15 cellular contexts compared by ENCODE assay signal in the genomic region with DNA sequence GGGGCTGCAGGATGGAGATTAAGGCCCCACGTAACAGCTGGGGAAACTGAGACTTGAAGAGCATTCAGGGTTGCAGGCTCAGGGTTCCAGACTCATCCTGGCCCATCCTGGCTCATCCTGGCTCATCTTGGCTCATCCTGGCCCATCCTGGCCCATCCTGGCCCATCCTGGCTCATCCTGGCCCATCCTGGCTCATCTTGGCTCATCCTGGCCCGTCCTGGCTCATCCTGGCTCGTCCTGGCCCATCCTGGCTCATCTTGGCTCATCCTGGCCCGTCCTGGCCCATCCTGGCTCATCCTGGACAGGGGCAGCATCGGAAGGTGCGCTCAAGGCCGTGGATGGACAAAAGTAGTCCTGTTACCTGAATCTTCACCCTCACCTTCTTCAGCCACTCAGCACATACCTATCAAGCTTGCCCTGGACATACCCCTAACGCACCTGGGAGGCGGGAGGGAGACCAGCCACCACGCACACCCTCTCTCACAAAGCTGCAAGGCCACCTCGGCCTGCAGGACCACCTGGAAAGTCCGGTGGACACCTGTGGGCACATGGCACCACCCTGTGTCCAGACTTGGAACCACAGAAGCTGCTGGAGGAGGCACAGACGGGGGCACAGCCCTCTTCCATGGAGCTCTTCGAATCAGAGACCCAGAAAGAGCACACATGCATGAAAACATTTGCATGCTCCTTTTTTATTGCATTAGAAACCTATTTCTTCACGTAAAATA. TPM values are rescaled to one million over a fixed set of nuclear protein-coding genes. Genes with fewer than 3 reads are reported as not detected.
A peak's percentile ranks its signal among the peaks of the same experiment; 100 is the strongest.
DNase-seq lines count a peak whose midpoint lies in the region; TF ChIP-seq lines count a peak whose summit lies in the region.
"Had no signal": no experiment of that assay in that cellular context is flagged by ENCODE, and none has a peak within 500 bp of the region (broad histone marks: within the 10 kb centered on the region; RNA-seq: fewer than 3 reads in every experiment).

No MANE protein-coding gene starts in this region.

- no peak overlapping the region for H3K4me3 ChIP-seq in brain microvascular endothelial cell (ENCODE audit: low read depth, low read length)

- H3K36me3 Mint-ChIP-seq in osteocyte (ENCODE audit: unreplicated experiment) (peaks cover 6% of the 10 kb centered on the region), endothelial cell (ENCODE audit: low read depth, unreplicated experiment) (peaks cover 6% of the 10 kb centered on the region)

- H3K27ac Mint-ChIP-seq in osteocyte (ENCODE audit: unreplicated experiment) (no peak overlapping the region), endothelial cell (ENCODE audit: unreplicated experiment) (no peak overlapping the region)
- H3K27ac Mint-ChIP-seq: activated CD4-positive, alpha-beta T cell treated with anti-CD3 and anti-CD28 coated beads, Interleukin-2, amount 10 ng/mL, durations not matched to agents 24 days and 14 days; activated T-helper 2 cell treated with anti-CD3 and anti-CD28 coated beads, Interferon-gamma antibody, Interleukin-2, Interleukin-4, amounts not matched to agents 10 μg/mL and 5 μg/mL and 100 μg/mL, durations not matched to agents 14 hours and 24 hours and 36 hours had no signal

- no peak overlapping the region for H3K4me3 Mint-ChIP-seq in osteocyte (ENCODE audit: unreplicated experiment)
- no peak overlapping the region for H3K4me3 Mint-ChIP-seq in endothelial cell (ENCODE audit: unreplicated experiment)
- H3K4me3 Mint-ChIP-seq: activated CD4-positive, alpha-beta T cell treated with anti-CD3 and anti-CD28 coated beads, Interleukin-2, amount 10 ng/mL, durations not matched to agents 24 days and 14 days had no signal

- H3K27me3 ChIP-seq in brain microvascular endothelial cell (replicated peaks) = no peaks in the 10 kb centered on the region

- H3K27ac ChIP-seq in brain microvascular endothelial cell = no peak overlapping the region

- TF ChIP-seq CTCF in GM10248 (IDR thresholded peaks at IDR 0.05; ENCODE audit: control extremely low read depth, extremely low read depth, low read depth, missing control alignments) = peak; percentile 16
- peak; percentile 41 for TF ChIP-seq CTCF in brain microvascular endothelial cell (IDR thresholded peaks at IDR 0.05; ENCODE audit: low read depth, low read length, missing control alignments)
- TF ChIP-seq CTCF in osteocyte (IDR thresholded peaks at IDR 0.05) = no peak
- TF ChIP-seq CTCF in endothelial cell (IDR thresholded peaks at IDR 0.05; ENCODE audit: unreplicated experiment) = no peak

- DNase-seq in GM10248 (ENCODE audit: extremely low spot score) = no peak
- DNase-seq in HT-29 (ENCODE audit: low spot score) = peak; percentile 53
- no peak for DNase-seq in brain microvascular endothelial cell
- peak; percentile 65 for DNase-seq in osteocyte (ENCODE audit: extremely low spot score, unreplicated experiment)
- DNase-seq in activated T-cell treated with anti-CD3 and anti-CD28 coated beads for 4 hours = no peak
- DNase-seq in D341Med (ENCODE audit: low spot score) = no peak
- no peak for DNase-seq in endothelial cell (ENCODE audit: low spot score)
- DNase-seq: activated CD4-positive, alpha-beta T cell treated with anti-CD3 and anti-CD28 coated beads, Interleukin-2, amount 10 ng/mL, durations not matched to agents 24 days and 14 days; NCI-H1436 had no signal

- in situ Hi-C loops in brain microvascular endothelial cell (cut with HindIII; ENCODE audit: low pct_ligation_motif_present, low sequenced_read_pairs) = no loop called here

- peaks cover 10% of the 10 kb centered on the region for H3K36me3 ChIP-seq in brain microvascular endothelial cell (replicated peaks)

- H3K9me3 Mint-ChIP-seq in osteocyte (ENCODE audit: unreplicated experiment) (no peaks in the 10 kb centered on the region), endothelial cell (ENCODE audit: unreplicated experiment) (no peaks in the 10 kb centered on the region)
- H3K9me3 Mint-ChIP-seq: activated CD4-positive, alpha-beta T cell treated with anti-CD3 and anti-CD28 coated beads, Interleukin-2, amount 10 ng/mL, durations not matched to agents 24 days and 14 days; activated T-helper 2 cell treated with anti-CD3 and anti-CD28 coated beads, Interferon-gamma antibody, Interleukin-2, Interleukin-4, amounts not matched to agents 10 μg/mL and 5 μg/mL and 100 μg/mL, durations not matched to agents 14 hours and 24 hours and 36 hours had no signal

- H3K27me3 Mint-ChIP-seq in osteocyte (ENCODE audit: unreplicated experiment) = peaks cover 2% of the 10 kb centered on the region
- peaks cover 6% of the 10 kb centered on the region for H3K27me3 Mint-ChIP-seq in endothelial cell (ENCODE audit: unreplicated experiment)
- H3K27me3 Mint-ChIP-seq: activated CD4-positive, alpha-beta T cell treated with anti-CD3 and anti-CD28 coated beads, Interleukin-2, amount 10 ng/mL, durations not matched to agents 24 days and 14 days had no signal

- CTCF ChIA-PET in GM10248 (lab: Yijun Ruan, JAX) = interaction anchor here (0.7 to 1.3 kb wide), 6 partner anchors 9 to 103 kb away, joined by 3 to 5 read pairs (median 4); partner anchors contain the start of gene IFITM5

- POLR2A ChIA-PET in GM10248 (lab: Yijun Ruan, JAX) = interaction anchor here (0.5 kb wide), 1 partner anchor 10 kb away, joined by 3 read pairs; no protein-coding TSS in a partner anchor

- H3K4me1 Mint-ChIP-seq in osteocyte (ENCODE audit: unreplicated experiment) (no peaks in the 10 kb centered on the region), endothelial cell (ENCODE audit: unreplicated experiment) (no peaks in the 10 kb centered on the region)
- H3K4me1 Mint-ChIP-seq: activated CD4-positive, alpha-beta T cell treated with anti-CD3 and anti-CD28 coated beads, Interleukin-2, amount 10 ng/mL, durations not matched to agents 24 days and 14 days had no signal

RNA-seq across cellular contexts. Expression of gene NLRP6, which starts 20.3 kb away (rescaled TPM):
- total RNA-seq in HT-29 (2014; rRNA removed; shearing (Covaris generic)) = not detected in 2 replicates
- total RNA-seq in osteocyte (not detected in 2 replicates), endothelial cell (ENCODE audit: unreplicated experiment) (not detected)
- total RNA-seq: Daoy, HT1080 had no signal

RNA-seq across cellular contexts. Expression of gene PSMD13, which starts 21.2 kb away (rescaled TPM):
- 235 TPM in 2 replicates for total RNA-seq in HT-29 (2014; rRNA removed; shearing (Covaris generic))
- total RNA-seq in osteocyte (115 and 126 TPM in 2 replicates), endothelial cell (ENCODE audit: unreplicated experiment) (189 TPM)

RNA-seq across cellular contexts. Expression of gene SIRT3, which starts 21.8 kb away (rescaled TPM):
- 8.6 and 11.5 TPM in 2 replicates for total RNA-seq in HT-29 (2014; rRNA removed; shearing (Covaris generic))
- total RNA-seq in osteocyte = 23.2 and 25.7 TPM in 2 replicates
- 23.4 TPM for total RNA-seq in endothelial cell (ENCODE audit: unreplicated experiment)

RNA-seq across cellular contexts. Expression of gene PGGHG, which starts 31.0 kb away (rescaled TPM):
- total RNA-seq in HT-29 (2014; rRNA removed; shearing (Covaris generic)) = 175 and 194 TPM in 2 replicates
- total RNA-seq in osteocyte = 39.9 and 43.4 TPM in 2 replicates
- 69.7 TPM for total RNA-seq in endothelial cell (ENCODE audit: unreplicated experiment)

RNA-seq across cellular contexts. Expression of gene IFITM5, which starts 41.4 kb away (rescaled TPM):
- not detected in 2 replicates for total RNA-seq in HT-29 (2014; rRNA removed; shearing (Covaris generic))
- total RNA-seq in osteocyte (not detected in 2 replicates), endothelial cell (ENCODE audit: unreplicated experiment) (not detected)
- total RNA-seq: activated CD4-positive, alpha-beta T cell treated with anti-CD3 and anti-CD28 coated beads, Interleukin-2, amount 10 ng/mL, durations not matched to agents 24 days and 14 days; activated T-helper 2 cell treated with anti-CD3 and anti-CD28 coated beads, Interferon-gamma antibody, Interleukin-2, Interleukin-4, amounts not matched to agents 10 μg/mL and 5 μg/mL and 100 μg/mL, durations not matched to agents 14 hours and 24 hours and 36 hours; cardiac septum; Daoy; HT1080; mucosa of gallbladder; subcutaneous adipose tissue had no signal

Comparison
In these comparisons a context has a peak if more than half of its experiments do, and no peak if none do; other contexts are left out.
1. DNase-seq: peak in HT-29 (single experiment) and osteocyte (single experiment); none in GM10248 (single experiment), brain microvascular endothelial cell (single experiment), activated T-cell treated with anti-CD3 and anti-CD28 coated beads for 4 hours (single experiment), D341Med (single experiment) and endothelial cell (single experiment).
2. CTCF ChIP-seq: peak in GM10248 (single experiment) and brain microvascular endothelial cell (single experiment); none in osteocyte (single experiment) and endothelial cell (single experiment).